Comparison of ENCODE assay signal across 8 cellular contexts in the genomic region with DNA sequence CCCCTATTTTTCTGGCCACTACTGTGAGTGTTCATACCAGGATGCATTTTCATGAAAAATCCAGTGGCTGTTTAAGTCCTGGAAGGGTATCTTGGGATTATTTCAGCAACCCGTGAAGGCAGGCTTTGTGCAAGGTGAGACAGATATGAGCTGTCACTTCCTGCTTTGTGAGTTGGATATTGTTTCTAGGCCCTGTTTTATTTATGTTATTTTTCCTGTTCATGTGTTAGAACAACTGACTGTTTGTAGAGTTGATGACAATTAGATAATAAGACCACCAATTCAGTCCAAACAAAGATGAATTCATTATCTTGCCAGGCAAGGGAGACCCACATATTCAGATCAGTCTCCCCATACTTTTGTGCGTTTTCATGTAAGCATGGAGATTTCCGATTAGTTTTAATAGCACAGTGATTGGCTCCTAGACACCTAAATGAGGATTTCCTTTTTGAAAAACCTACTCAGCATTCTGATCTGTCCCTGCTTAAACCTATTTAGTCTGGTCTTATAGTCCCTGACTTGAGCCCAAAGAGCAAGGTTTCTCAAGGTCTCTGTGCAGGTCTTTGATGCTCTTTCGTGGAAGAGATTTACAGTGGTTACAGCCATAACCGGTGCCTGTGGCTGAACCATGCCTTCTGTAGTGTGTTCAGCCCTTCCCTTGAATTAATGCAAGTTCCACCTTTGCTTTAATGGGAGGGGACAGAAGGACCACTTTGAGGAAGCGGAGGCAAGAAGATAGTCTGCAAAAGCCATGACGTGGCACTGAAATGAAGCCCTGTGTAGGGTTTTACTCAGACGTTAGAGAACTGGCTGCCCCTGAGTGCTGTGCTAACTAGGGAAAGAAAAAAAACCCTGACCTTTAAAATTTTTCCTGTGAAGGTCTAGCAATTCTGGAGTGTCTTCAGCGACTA. TPM values are rescaled to one million over a fixed set of nuclear protein-coding genes. Genes with fewer than 3 reads are reported as not detected.
DNase-seq lines count a peak whose midpoint lies in the region; ATAC-seq, FAIRE-seq and TF ChIP-seq lines count a peak whose summit lies in the region.

No MANE protein-coding gene starts in this region.

- TF ChIP-seq RAD21 in H1 (IDR thresholded peaks at IDR 0.05 in 1 of 2, conservative IDR thresholded peaks at IDR 0.05 in 1 of 2; ENCODE audit: low read depth in 2 of 2, low read length in 2 of 2), result no peak

- H3K4me3 ChIP-seq in H1 (ENCODE audit: extremely low read depth in 1 of 4, insufficient read depth in 2 of 4, low read depth in 3 of 4, low read length in 4 of 4), result no peak overlapping the region

- no peak for TF ChIP-seq EP300 in H1 (IDR thresholded peaks at IDR 0.05; ENCODE audit: borderline replicate concordance in 1 of 2, low read depth in 2 of 2, low read length in 2 of 2)

- H3K4me2 ChIP-seq in H1 (ENCODE audit: insufficient read depth in 1 of 2, low read depth in 2 of 2, low read length in 2 of 2), result no peak overlapping the region

- no peaks in the 10 kb centered on the region for H3K23me2 ChIP-seq in H1 (ENCODE audit: low read depth, low read length)

- H3K4me3 Mint-ChIP-seq in nephron, result peak overlapping the region in 1 of 3 experiments; percentile 20

- no peak overlapping the region for H2BK12ac ChIP-seq in H1 (ENCODE audit: low read depth, low read length)

- H2BK20ac ChIP-seq in H1 (ENCODE audit: low read length), result no peak overlapping the region

- H3K36me3 ChIP-seq in H1 (ENCODE audit: control insufficient read depth in 2 of 4, insufficient read depth in 4 of 4, low read length in 3 of 4), result no peaks in the 10 kb centered on the region

- H3K27ac ChIP-seq in VCaP (peak overlapping the region; percentile 96), H1 (ENCODE audit: low read depth, low read length) (no peak overlapping the region)

- peaks cover 69% of the 10 kb centered on the region for H3K4me1 Mint-ChIP-seq in nephron

- no peak overlapping the region for H4K5ac ChIP-seq in H1 (ENCODE audit: insufficient read length, low read depth, low read length)

- H3K79me2 ChIP-seq in H1 (ENCODE audit: control insufficient read depth in 1 of 2, insufficient read depth in 2 of 2, low read length in 2 of 2), result no peaks in the 10 kb centered on the region

- no peaks in the 10 kb centered on the region for H3K79me1 ChIP-seq in H1 (ENCODE audit: low read depth, low read length)

- no peak overlapping the region for H2BK5ac ChIP-seq in H1 (ENCODE audit: low read depth, low read length)

- no peak overlapping the region for H3K18ac ChIP-seq in H1 (ENCODE audit: extremely low read depth, low read length)

- no peak overlapping the region for H3K56ac ChIP-seq in H1 (replicated peaks; ENCODE audit: insufficient read length, low read depth, low read length)

- H2BK15ac ChIP-seq in H1 (ENCODE audit: low read length), result no peak overlapping the region

- no peak overlapping the region for H2AFZ ChIP-seq in H1 (ENCODE audit: low read length)

- H3K9me3 Mint-ChIP-seq in nephron, result no peaks in the 10 kb centered on the region

- H3K36me3 Mint-ChIP-seq in nephron (ENCODE audit: low read depth), result peaks cover 56% of the 10 kb centered on the region

- no peak overlapping the region for H2AK5ac ChIP-seq in H1 (ENCODE audit: low read depth, low read length)

- no peak overlapping the region for H4K8ac ChIP-seq in H1 (ENCODE audit: extremely low read depth, insufficient read depth, low read length)

- WGBS in H1 (ENCODE audit: extremely low coverage in 1 of 2, insufficient coverage in 1 of 2, insufficient read length in 1 of 2, insufficient replicate concordance in 2 of 2, low coverage in 1 of 2, low lambda C conversion rate in 2 of 2, missing lambda C conversion rate in 1 of 2), 2 experiments, result 83% methylated on average over 9 of the region's 9 CpGs; no CpG with 5 or more reads in 1 of the 2 experiments

- H3K23ac ChIP-seq in H1 (ENCODE audit: insufficient read length), result no peak overlapping the region

- no peak for ATAC-seq in HG03469 (IDR thresholded peaks at IDR 0.05; ENCODE audit: unreplicated experiment)

- H3K9ac ChIP-seq in H1 (replicated peaks in 1 of 4; ENCODE audit: extremely low read depth in 1 of 4, low read depth in 3 of 4, low read length in 3 of 4), result no peak overlapping the region

- H4K91ac ChIP-seq in H1 (replicated peaks; ENCODE audit: insufficient read length, low read length), result no peak overlapping the region

- DNase-seq in stimulated activated CD4-positive, alpha-beta T cell treated with anti-CD3 and anti-CD28 coated beads, Interleukin-12 subunit alpha, Interleukin-12 subunit beta, amount 100 ng/mL, for 4 hours, result peak; percentile 16
- no peak for DNase-seq in stimulated activated CD4-positive, alpha-beta T cell treated with anti-CD3 and anti-CD28 coated beads, Interleukin-1b, Interleukin-23, amount 100 ng/mL, for 48 hours
- DNase-seq in H1 (ENCODE audit: low read depth in 1 of 2, low spot score in 2 of 2) (no peak), NCI-H1417 treated with DMSO at 0.1 percent for 48 hours (lab: John Stamatoyannopoulos, UW) (no peak), NCI-H1105 treated with DMSO at 0.1 percent for 48 hours (lab: John Stamatoyannopoulos, UW) (no peak)

- TF ChIP-seq CTCF in VCaP (conservative IDR thresholded peaks at IDR 0.05) (no peak), H1 (IDR thresholded peaks at IDR 0.05; ENCODE audit: control extremely low read depth in 1 of 3, insufficient read depth in 1 of 3, low read depth in 1 of 3, low read length in 3 of 3) (no peak), nephron (IDR thresholded peaks at IDR 0.05; ENCODE audit: unreplicated experiment in 3 of 3) (no peak)

- peaks cover 5 to 19% (median 13%) of the 10 kb centered on the region in 4 experiments; a peak in 6 of 7 replicates for H3K27me3 ChIP-seq in H1 (replicated peaks in 1 of 4; ENCODE audit: control insufficient read depth in 3 of 4, extremely low read depth in 1 of 4, insufficient read depth in 3 of 4, low read length in 3 of 4)

- POLR2A ChIA-PET in H1 (lab: Charles Lee; ENCODE audit: partially characterized antibody), result interaction anchor here (1.2 to 1.3 kb wide), 2 partner anchors 18 to 35 kb away, joined by 3 to 5 read pairs; no protein-coding TSS in a partner anchor

- peak overlapping the region; percentile 97 to 100 (median 99) for H3K27ac Mint-ChIP-seq in nephron

- H3K9me3 ChIP-seq in H1 (ENCODE audit: insufficient read depth in 2 of 2, low read depth in 1 of 2, low read length in 1 of 2), result no peaks in the 10 kb centered on the region

- no peak overlapping the region for H3K14ac ChIP-seq in H1 (ENCODE audit: insufficient read length)

- H3K4ac ChIP-seq in H1 (replicated peaks; ENCODE audit: insufficient read length, low read depth, low read length), result no peak overlapping the region

- CTCF ChIA-PET in H1 (lab: Charles Lee; ENCODE audit: partially characterized antibody), result interaction anchor here (0.6 to 3.9 kb wide), 9 partner anchors 12 to 53 kb away, joined by 3 to 28 read pairs (median 4); no protein-coding TSS in a partner anchor

- no peak for TF ChIP-seq POLR2A in H1 (IDR thresholded peaks at IDR 0.05; ENCODE audit: control extremely low read depth in 1 of 2, low read depth in 2 of 2, low read length in 2 of 2)

- peak overlapping the region; percentile 38 for H2BK120ac ChIP-seq in H1 (replicated peaks; ENCODE audit: low read depth, low read length)

- FAIRE-seq in H1 (lab: Jason Lieb, UNC), result no peak

- H4K20me1 ChIP-seq in H1 (replicated peaks in 1 of 2; ENCODE audit: control insufficient read depth in 1 of 2, insufficient read depth in 2 of 2, low read length in 2 of 2), result no peaks in the 10 kb centered on the region

- no peaks in the 10 kb centered on the region for H3K27me3 Mint-ChIP-seq in nephron (ENCODE audit: low read depth)

- H3K4me1 ChIP-seq in H1 (replicated peaks in 1 of 4; ENCODE audit: control insufficient read depth in 3 of 4, insufficient read depth in 4 of 4, low read length in 3 of 4), result no peaks in the 10 kb centered on the region; a peak in 2 of 7 replicates

TF ChIP-seq in H1, 55 proteins besides CTCF, POLR2A, EP300 and RAD21:
- TF ChIP-seq BRCA1 (IDR thresholded peaks at IDR 0.05; ENCODE audit: low read depth, low read length) (no peak), BCL11A (IDR thresholded peaks at IDR 0.05; ENCODE audit: low read depth in 2 of 2, low read length in 2 of 2) (no peak), TEAD4 (IDR thresholded peaks at IDR 0.05; ENCODE audit: low read depth, low read length) (no peak), CHD2 (IDR thresholded peaks at IDR 0.05; ENCODE audit: low read length) (no peak)

RNA-seq across cellular contexts. Expression of a gene that starts 42.8 kb away (rescaled TPM):
- 9.8 and 10.5 TPM in 2 replicates for total RNA-seq in H1 (2021; fragmentation: NEBNext Ultra II Directional; extraction: Animal tissue kit (Norgen Biotek cat#: 25700))
- polyA plus RNA-seq in H1 (2011; rRNA removed), result 3.8 and 4.4 TPM in 2 replicates
- 3.2 TPM for polyA plus RNA-seq in H1 (2011; cell fraction: cytosol; rRNA removed)
- polyA plus RNA-seq in H1 (2011; cell fraction: nucleus; rRNA removed), result 6.4 TPM
- 3.5 to 5.7 TPM (median 4.0 TPM) in 4 replicates for polyA plus RNA-seq in H1 (2012, experiment 1 of 2)
- 0.17 TPM for polyA plus RNA-seq in H1 (2012, experiment 2 of 2)
- 7.7 TPM for polyA plus RNA-seq in H1 (2013, experiment 1 of 2)
- polyA plus RNA-seq in H1 (2013, experiment 2 of 2), result 7.0 TPM
- polyA minus RNA-seq in H1 (2011; rRNA and poly(A)+ RNA removed), result 14.2 and 20.9 TPM in 2 replicates
- 9.7 TPM for polyA minus RNA-seq in H1 (2011; cell fraction: cytosol; rRNA and poly(A)+ RNA removed)
- polyA minus RNA-seq in H1 (2011; cell fraction: nucleus; rRNA and poly(A)+ RNA removed), result 25.4 TPM
